20 cellular contexts compared by ENCODE assay signal in genomic region chr1:205016075-205016474, GRCh38. TPM values are rescaled to one million over a fixed set of nuclear protein-coding genes. Genes with fewer than 3 reads are reported as not detected.
DNase-seq lines count a peak whose midpoint lies in the region; ATAC-seq, FAIRE-seq and TF ChIP-seq lines count a peak whose summit lies in the region.
"Had no signal": no experiment of that assay in that cellular context is flagged by ENCODE, and none has a peak within 500 bp of the region (broad histone marks: within the 10 kb centered on the region; RNA-seq: fewer than 3 reads in every experiment).

No MANE protein-coding gene starts in this region.

- peak overlapping the region; percentile 71 to 74 for H3K27ac Mint-ChIP-seq in activated naive CD4-positive, alpha-beta T cell treated with anti-CD3 and anti-CD28 coated beads, Interleukin-2, amount 50 U/mL, for 72 hours
- no peak overlapping the region for H3K27ac Mint-ChIP-seq in activated naive CD4-positive, alpha-beta T cell treated with anti-CD3 and anti-CD28 coated beads for 36 hours
- H3K27ac Mint-ChIP-seq: CD14-positive monocyte; CD4-positive, alpha-beta memory T cell had no signal

- H3K27me3 Mint-ChIP-seq in activated naive CD4-positive, alpha-beta T cell treated with anti-CD3 and anti-CD28 coated beads for 36 hours (ENCODE audit: low read depth), result no peaks in the 10 kb centered on the region

- H3K9me2 ChIP-seq in neural cell (ENCODE audit: insufficient read depth, low read length), result no peaks in the 10 kb centered on the region

- no peaks in the 10 kb centered on the region for H3K36me3 Mint-ChIP-seq in activated naive CD4-positive, alpha-beta T cell treated with anti-CD3 and anti-CD28 coated beads, Interleukin-2, amount 50 U/mL, for 72 hours
- no peaks in the 10 kb centered on the region for H3K36me3 Mint-ChIP-seq in activated naive CD4-positive, alpha-beta T cell treated with anti-CD3 and anti-CD28 coated beads for 36 hours (ENCODE audit: low read depth)
- H3K36me3 Mint-ChIP-seq: CD14-positive monocyte; CD4-positive, alpha-beta memory T cell had no signal

- no peak overlapping the region for H2BK120ac ChIP-seq in mesenchymal stem cell (ENCODE audit: low read depth, low read length)

- no peaks in the 10 kb centered on the region for H3K9me3 Mint-ChIP-seq in activated naive CD4-positive, alpha-beta T cell treated with anti-CD3 and anti-CD28 coated beads, Interleukin-2, amount 50 U/mL, for 72 hours
- no peaks in the 10 kb centered on the region for H3K9me3 Mint-ChIP-seq in activated naive CD4-positive, alpha-beta T cell treated with anti-CD3 and anti-CD28 coated beads for 36 hours
- H3K9me3 Mint-ChIP-seq: CD4-positive, alpha-beta memory T cell had no signal

- H3K9ac ChIP-seq in neural cell (ENCODE audit: low read length), result no peak overlapping the region
- H3K9ac ChIP-seq in mesenchymal stem cell (ENCODE audit: low read length), result no peak overlapping the region
- H3K9ac ChIP-seq: BLaER1 had no signal

- intact Hi-C loops in activated naive CD4-positive, alpha-beta T cell treated with anti-CD3 and anti-CD28 coated beads for 36 hours (cut with micrococcal nuclease), result no loop called here

- H3K79me2 ChIP-seq in neural cell (replicated peaks; ENCODE audit: insufficient read depth, low read length), result no peaks in the 10 kb centered on the region

- H3K4me3 Mint-ChIP-seq in activated naive CD4-positive, alpha-beta T cell treated with anti-CD3 and anti-CD28 coated beads for 36 hours, result no peak overlapping the region
- H3K4me3 Mint-ChIP-seq: CD14-positive monocyte; CD4-positive, alpha-beta memory T cell had no signal

- H3K4me3 ChIP-seq in neural cell (ENCODE audit: low read length) (no peak overlapping the region), mesenchymal stem cell (ENCODE audit: insufficient read depth in 1 of 2, low read depth in 1 of 2, low read length in 2 of 2) (no peak overlapping the region)
- H3K4me3 ChIP-seq: A549, BLaER1 had no signal

- TF ChIP-seq EP300 in neural cell (conservative IDR thresholded peaks at IDR 0.05; ENCODE audit: poor library complexity, severe bottlenecking), result no peak

- no peaks in the 10 kb centered on the region for H3F3A ChIP-seq in neural cell (ENCODE audit: insufficient read depth, low read length, poor library complexity, severe bottlenecking)

- H2BK15ac ChIP-seq in mesenchymal stem cell (ENCODE audit: low read depth, poor library complexity, severe bottlenecking), result no peak overlapping the region

- H3K4me1 Mint-ChIP-seq in activated naive CD4-positive, alpha-beta T cell treated with anti-CD3 and anti-CD28 coated beads for 36 hours (ENCODE audit: low read depth), result no peaks in the 10 kb centered on the region
- H3K4me1 Mint-ChIP-seq: CD4-positive, alpha-beta memory T cell had no signal

- H2AK5ac ChIP-seq in mesenchymal stem cell (ENCODE audit: low read length, severe bottlenecking), result no peak overlapping the region

- no peak for ATAC-seq in activated naive CD4-positive, alpha-beta T cell treated with anti-CD3 and anti-CD28 coated beads, Interleukin-2, amount 50 U/mL, for 72 hours
- ATAC-seq: A549 had no signal

- DNase-seq in activated naive CD4-positive, alpha-beta T cell treated with anti-CD3 and anti-CD28 coated beads, Interleukin-2, amount 50 U/mL, for 72 hours (ENCODE audit: low spot score in 2 of 2), result no peak
- DNase-seq in activated naive CD4-positive, alpha-beta T cell treated with anti-CD3 and anti-CD28 coated beads for 36 hours, result no peak
- DNase-seq in H54 (ENCODE audit: insufficient read length, low spot score) (no peak), mesenchymal stem cell (no peak)
- no peak for DNase-seq in stimulated activated CD4-positive, alpha-beta T cell treated with anti-CD3 and anti-CD28 coated beads, Interleukin-4, amount 100 ng/mL, for 4 hours
- DNase-seq: AML-193; CD4-positive, alpha-beta memory T cell; DMS79 treated with DMSO at 0.1 percent for 48 hours; GF-D8; HCEC 1CT; IMR-90 had no signal

- TF ChIP-seq CTCF in neural cell (IDR thresholded peaks at IDR 0.05; ENCODE audit: poor library complexity, severe bottlenecking), result no peak

- no peak overlapping the region for H3K4me2 ChIP-seq in neural cell (ENCODE audit: low read length)
- no peak overlapping the region for H3K4me2 ChIP-seq in mesenchymal stem cell (ENCODE audit: low read length, poor library complexity, severe bottlenecking)
- H3K4me2 ChIP-seq: A549, BLaER1 had no signal

- H3K18ac ChIP-seq in mesenchymal stem cell (ENCODE audit: low read depth in 1 of 2, low read length in 2 of 2), result no peak overlapping the region

- H3K4me1 ChIP-seq in mesenchymal stem cell (ENCODE audit: control insufficient read depth, insufficient read depth, low read depth, low read length), result no peaks in the 10 kb centered on the region
- H3K4me1 ChIP-seq: A549 had no signal

- H4K8ac ChIP-seq in mesenchymal stem cell (ENCODE audit: low read length), result no peak overlapping the region

- TF ChIP-seq RAD21 in neural cell (conservative IDR thresholded peaks at IDR 0.05), result no peak

- 89% methylated on average over 9 of the region's 9 CpGs for WGBS in mesenchymal stem cell

- H3K23ac ChIP-seq in mesenchymal stem cell (ENCODE audit: low read length in 2 of 2), result no peak overlapping the region

- H2AFZ ChIP-seq in neural cell (ENCODE audit: low read depth, low read length), result no peak overlapping the region
- no peak overlapping the region for H2AFZ ChIP-seq in mesenchymal stem cell (ENCODE audit: low read depth, low read length)

- no peaks in the 10 kb centered on the region for H3K9me3 ChIP-seq in neural cell (ENCODE audit: low read length)
- H3K9me3 ChIP-seq in mesenchymal stem cell (ENCODE audit: control insufficient read depth, low read length), result no peaks in the 10 kb centered on the region
- H3K9me3 ChIP-seq: A549, BLaER1 had no signal

- no peak overlapping the region for H4K91ac ChIP-seq in mesenchymal stem cell (ENCODE audit: low read length)

- H3K36me3 ChIP-seq in neural cell (ENCODE audit: insufficient read depth, low read length) (peaks cover 5% of the 10 kb centered on the region), mesenchymal stem cell (ENCODE audit: control insufficient read depth in 1 of 2, insufficient read depth in 2 of 2, low read depth in 1 of 2, low read length in 2 of 2) (peaks cover 0 to 22% of the 10 kb centered on the region in 2 experiments)
- H3K36me3 ChIP-seq: BLaER1 had no signal

- no peak overlapping the region for H2BK5ac ChIP-seq in mesenchymal stem cell (ENCODE audit: low read depth, low read length, poor library complexity, severe bottlenecking)

- CTCF ChIA-PET in activated naive CD4-positive, alpha-beta T cell treated with anti-CD3 and anti-CD28 coated beads for 36 hours (lab: Charles Lee), result no interaction called here

- FAIRE-seq in H54 (lab: Jason Lieb, UNC), result no peak
- FAIRE-seq: A549 had no signal

- no peaks in the 10 kb centered on the region for H3K27me3 ChIP-seq in neural cell (ENCODE audit: insufficient read depth, low read depth, low read length)
- peaks cover 0 to 58% of the 10 kb centered on the region in 2 experiments for H3K27me3 ChIP-seq in mesenchymal stem cell (ENCODE audit: control insufficient read depth in 1 of 2, insufficient read depth in 1 of 2, low read length in 2 of 2)
- H3K27me3 ChIP-seq: BLaER1 had no signal

- H2BK12ac ChIP-seq in mesenchymal stem cell (ENCODE audit: low read length in 2 of 2), result no peak overlapping the region

- H3K79me1 ChIP-seq in mesenchymal stem cell (replicated peaks; ENCODE audit: low read length, poor library complexity, severe bottlenecking), result no peaks in the 10 kb centered on the region

- H3K4ac ChIP-seq in mesenchymal stem cell (ENCODE audit: low read depth in 1 of 2, low read length in 2 of 2), result no peak overlapping the region

- peak overlapping the region; percentile 57 for H3K27ac ChIP-seq in cingulate gyrus (ENCODE audit: low read depth, low read length)
- H3K27ac ChIP-seq in neural cell (ENCODE audit: low read length), result no peak overlapping the region
- H3K27ac ChIP-seq in temporal lobe (ENCODE audit: low read depth, low read length), result peak overlapping the region; percentile 57
- H3K27ac ChIP-seq in mesenchymal stem cell (ENCODE audit: low read length, poor library complexity, severe bottlenecking), result no peak overlapping the region
- H3K27ac ChIP-seq: 22Rv1, A549, BLaER1, HL-60 had no signal

- H4K20me1 ChIP-seq in neural cell (ENCODE audit: insufficient read depth), result no peaks in the 10 kb centered on the region
- H4K20me1 ChIP-seq: BLaER1 had no signal

- no peak for TF ChIP-seq POLR2A in H54 (IDR thresholded peaks at IDR 0.05; ENCODE audit: low read depth, low read length)

- H3K14ac ChIP-seq in mesenchymal stem cell (ENCODE audit: low read length in 2 of 2), result no peak overlapping the region

TF ChIP-seq in neural cell, 6 proteins besides CTCF, POLR2A, EP300 and RAD21:
- TF ChIP-seq POLR2AphosphoS5 (IDR thresholded peaks at IDR 0.05) (peak; percentile 5), MXI1 (conservative IDR thresholded peaks at IDR 0.05; ENCODE audit: poor library complexity, severe bottlenecking) (no peak), SMC3 (conservative IDR thresholded peaks at IDR 0.05; ENCODE audit: poor library complexity) (no peak)

RNA-seq across cellular contexts. Expression of gene CNTN2, which starts 26.9 kb away (rescaled TPM):
- total RNA-seq in activated naive CD4-positive, alpha-beta T cell treated with anti-CD3 and anti-CD28 coated beads, Interleukin-2, amount 50 U/mL, for 72 hours, result not detected
- not detected for total RNA-seq in activated naive CD4-positive, alpha-beta T cell treated with anti-CD3 and anti-CD28 coated beads for 36 hours
- polyA plus RNA-seq in neural cell, result 3.2 and 5.0 TPM in 2 replicates
- polyA minus RNA-seq in neural cell, result 14.1 and 14.9 TPM in 2 replicates
- total RNA-seq in temporal lobe, result 23.4 TPM
- not detected for polyA plus RNA-seq in mesenchymal stem cell (2013, experiment 1 of 2)
- polyA plus RNA-seq in mesenchymal stem cell (2013, experiment 2 of 2), result not detected
- total RNA-seq: CD4-positive, alpha-beta memory T cell; HT1080; IMR-90 had no signal
- polyA plus RNA-seq: A549; CD14-positive monocyte; CD4-positive, alpha-beta memory T cell; IMR-90 had no signal

Comparison
In these comparisons a context has a peak if more than half of its experiments do, and no peak if none do; other contexts are left out.
1. H3K27ac ChIP-seq: peak in cingulate gyrus (single experiment) and temporal lobe (single experiment); none in neural cell (single experiment) and mesenchymal stem cell (single experiment).
2. RNA of gene CNTN2, which starts 26.9 kb away (total RNA-seq): 23.4 TPM in temporal lobe (single experiment); not detected in activated naive CD4-positive, alpha-beta T cell treated with anti-CD3 and anti-CD28 coated beads for 36 hours and not detected in activated naive CD4-positive, alpha-beta T cell treated with anti-CD3 and anti-CD28 coated beads, Interleukin-2, amount 50 U/mL, for 72 hours; every median in the first group is over 10 times any median in the second.